ENCODE assay signal across 13 cellular contexts in genomic region chr7:111329367-111330234, GRCh38.
A peak's percentile ranks its signal among the peaks of the same experiment; 100 is the strongest.
DNase-seq lines count a peak whose midpoint lies in the region; ATAC-seq and TF ChIP-seq lines count a peak whose summit lies in the region.
"Had no signal": no experiment of that assay in that cellular context is flagged by ENCODE, and none has a peak within 500 bp of the region (broad histone marks: within the 10 kb centered on the region; RNA-seq: fewer than 3 reads in every experiment).

No MANE protein-coding gene starts in this region.

- TF ChIP-seq CTCF in RWPE1 (conservative IDR thresholded peaks at IDR 0.05; ENCODE audit: low read depth), result peak; percentile 11; the same call in 1 of the 2 replicates
- no peak for TF ChIP-seq CTCF in activated CD8-positive, alpha-beta T cell treated with anti-CD3 and anti-CD28 coated beads for 36 hours (IDR thresholded peaks at IDR 0.05)
- no peak for TF ChIP-seq CTCF in omental fat pad (IDR thresholded peaks at IDR 0.05)

- H3K4me3 Mint-ChIP-seq in activated CD8-positive, alpha-beta T cell treated with anti-CD3 and anti-CD28 coated beads for 36 hours, result no peak overlapping the region
- no peak overlapping the region for H3K4me3 Mint-ChIP-seq in stimulated activated naive CD8-positive, alpha-beta T cell treated with anti-CD3 and anti-CD28 coated beads, Interleukin-15, amount 100 ng/mL, for 72 hours
- H3K4me3 Mint-ChIP-seq: T-cell had no signal

- no peaks in the 10 kb centered on the region for H3K27me3 Mint-ChIP-seq in activated CD8-positive, alpha-beta T cell treated with anti-CD3 and anti-CD28 coated beads for 36 hours
- no peaks in the 10 kb centered on the region for H3K27me3 Mint-ChIP-seq in stimulated activated naive CD8-positive, alpha-beta T cell treated with anti-CD3 and anti-CD28 coated beads, Interleukin-15, amount 100 ng/mL, for 72 hours
- H3K27me3 Mint-ChIP-seq: T-cell had no signal

- peaks cover 6% of the 10 kb centered on the region for H3K36me3 Mint-ChIP-seq in activated CD8-positive, alpha-beta T cell treated with anti-CD3 and anti-CD28 coated beads for 36 hours (ENCODE audit: low read depth)

- H3K27ac Mint-ChIP-seq in activated CD8-positive, alpha-beta T cell treated with anti-CD3 and anti-CD28 coated beads for 36 hours, result no peak overlapping the region
- H3K27ac Mint-ChIP-seq in stimulated activated naive CD8-positive, alpha-beta T cell treated with anti-CD3 and anti-CD28 coated beads, Interleukin-15, amount 100 ng/mL, for 72 hours, result no peak overlapping the region
- H3K27ac Mint-ChIP-seq: T-cell had no signal

- H2BK5ac ChIP-seq in mesendoderm (ENCODE audit: low read length), result no peak overlapping the region

- H3K4me3 ChIP-seq in mesendoderm (ENCODE audit: low read length), result no peak overlapping the region

- H3K4me2 ChIP-seq in mesendoderm (ENCODE audit: low read length), result no peak overlapping the region

- H3K9me3 Mint-ChIP-seq in activated CD8-positive, alpha-beta T cell treated with anti-CD3 and anti-CD28 coated beads for 36 hours, result peaks cover 5% of the 10 kb centered on the region
- H3K9me3 Mint-ChIP-seq in stimulated activated naive CD8-positive, alpha-beta T cell treated with anti-CD3 and anti-CD28 coated beads, Interleukin-15, amount 100 ng/mL, for 72 hours, result peaks cover 0 to 9% of the 10 kb centered on the region in 2 donors
- H3K9me3 Mint-ChIP-seq: T-cell had no signal

- intact Hi-C loops in activated CD8-positive, alpha-beta T cell treated with anti-CD3 and anti-CD28 coated beads for 36 hours (cut with micrococcal nuclease), result no loop called here

- H2BK120ac ChIP-seq in mesendoderm (ENCODE audit: low read depth, low read length), result no peak overlapping the region

- CTCF ChIA-PET in RWPE1 (lab: Yijun Ruan, JAX), result interaction anchor here (0.6 to 0.8 kb wide), 4 partner anchors 150 to 987 kb away, joined by 3 to 6 read pairs (median 3); no protein-coding TSS in a partner anchor
- CTCF ChIA-PET in activated CD8-positive, alpha-beta T cell treated with anti-CD3 and anti-CD28 coated beads for 36 hours (lab: Charles Lee), result no interaction called here

- H3K79me1 ChIP-seq in mesendoderm (ENCODE audit: low read length), result no peaks in the 10 kb centered on the region

- no peak overlapping the region for H3K18ac ChIP-seq in mesendoderm (ENCODE audit: low read length)

- peak; percentile 1 for DNase-seq in RWPE1 (ENCODE audit: low spot score)
- DNase-seq in mesendoderm, result peak; percentile 2
- DNase-seq in activated CD8-positive, alpha-beta T cell treated with anti-CD3 and anti-CD28 coated beads for 36 hours, result no peak
- no peak for DNase-seq in stimulated activated naive CD8-positive, alpha-beta T cell treated with anti-CD3 and anti-CD28 coated beads, Interleukin-15, amount 100 ng/mL, for 72 hours
- DNase-seq in omental fat pad (ENCODE audit: low spot score), result no peak
- DNase-seq: activated T-cell treated with anti-CD3 and anti-CD28 coated beads, Interleukin-2, amount 50 U/mL, for 1 hour; GF-D8; NCI-H187; stimulated activated naive CD4-positive, alpha-beta T cell; T-cell had no signal

- no peak overlapping the region for H2AK5ac ChIP-seq in mesendoderm (ENCODE audit: low read length)

- POLR2A ChIA-PET in RWPE1 (lab: Yijun Ruan, JAX; ENCODE audit: low non-redundant PET), result no interaction called here
- POLR2A ChIA-PET in activated CD8-positive, alpha-beta T cell treated with anti-CD3 and anti-CD28 coated beads for 36 hours (lab: Charles Lee), result interaction anchor here (0.7 kb wide), 1 partner anchor 28 kb away, joined by 4 read pairs; no protein-coding TSS in a partner anchor

- H3K27ac ChIP-seq in RWPE1, result no peak overlapping the region
- no peak overlapping the region for H3K27ac ChIP-seq in mesendoderm (ENCODE audit: low read depth, low read length)

- no peaks in the 10 kb centered on the region for H3K36me3 ChIP-seq in mesendoderm (ENCODE audit: control insufficient read depth, insufficient read depth, low read length)

- no peak overlapping the region for H3K23ac ChIP-seq in mesendoderm (ENCODE audit: low read length)

- H2BK15ac ChIP-seq in mesendoderm (replicated peaks; ENCODE audit: low read depth), result no peak overlapping the region

- H3K4ac ChIP-seq in mesendoderm (ENCODE audit: low read depth, low read length), result no peak overlapping the region

- no CpG with 5 or more reads among the region's 5 CpGs for WGBS in mesendoderm (ENCODE audit: extremely low coverage, insufficient coverage, low lambda C conversion rate)

- ATAC-seq in GM18868 (IDR thresholded peaks at IDR 0.05; ENCODE audit: unreplicated experiment) (peak; percentile 72), HG02852 (IDR thresholded peaks at IDR 0.05; ENCODE audit: unreplicated experiment) (peak; percentile 42), omental fat pad (ENCODE audit: low FRiP score) (no peak), GM19351 (IDR thresholded peaks at IDR 0.05; ENCODE audit: unreplicated experiment) (no peak)
- ATAC-seq in activated CD8-positive, alpha-beta T cell treated with anti-CD3 and anti-CD28 coated beads for 36 hours, result no peak
- no peak for ATAC-seq in stimulated activated naive CD8-positive, alpha-beta T cell treated with anti-CD3 and anti-CD28 coated beads, Interleukin-15, amount 100 ng/mL, for 72 hours
- ATAC-seq: T-cell had no signal

- H4K8ac ChIP-seq in mesendoderm (ENCODE audit: low read depth, low read length), result no peak overlapping the region

- no peaks in the 10 kb centered on the region for H3K4me1 ChIP-seq in mesendoderm (ENCODE audit: control insufficient read depth, low read depth, low read length)

- H4K5ac ChIP-seq in mesendoderm (ENCODE audit: low read length), result no peak overlapping the region

- no peaks in the 10 kb centered on the region for H3K79me2 ChIP-seq in mesendoderm (ENCODE audit: control insufficient read depth, insufficient read depth, low read length)

- no peaks in the 10 kb centered on the region for H3K27me3 ChIP-seq in mesendoderm (ENCODE audit: insufficient read depth, low read length, poor library complexity)

- H3K4me1 Mint-ChIP-seq in activated CD8-positive, alpha-beta T cell treated with anti-CD3 and anti-CD28 coated beads for 36 hours (ENCODE audit: low read depth), result peaks cover 11% of the 10 kb centered on the region
- H3K4me1 Mint-ChIP-seq in stimulated activated naive CD8-positive, alpha-beta T cell treated with anti-CD3 and anti-CD28 coated beads, Interleukin-15, amount 100 ng/mL, for 72 hours, result peaks cover 12% of the 10 kb centered on the region

- no peak overlapping the region for H3K56ac ChIP-seq in mesendoderm (ENCODE audit: low read length)

- H3K9ac ChIP-seq in mesendoderm (ENCODE audit: low read length), result no peak overlapping the region

Comparison
In these comparisons a context has a peak if more than half of its experiments do, and no peak if none do; other contexts are left out.
1. ATAC-seq: peak in GM18868 (single experiment) and HG02852 (single experiment); none in activated CD8-positive, alpha-beta T cell treated with anti-CD3 and anti-CD28 coated beads for 36 hours (single experiment), stimulated activated naive CD8-positive, alpha-beta T cell treated with anti-CD3 and anti-CD28 coated beads, Interleukin-15, amount 100 ng/mL, for 72 hours (single experiment), omental fat pad (single experiment) and GM19351 (single experiment).
2. DNase-seq: peak in RWPE1 (single experiment) and mesendoderm (single experiment); none in activated CD8-positive, alpha-beta T cell treated with anti-CD3 and anti-CD28 coated beads for 36 hours (single experiment), stimulated activated naive CD8-positive, alpha-beta T cell treated with anti-CD3 and anti-CD28 coated beads, Interleukin-15, amount 100 ng/mL, for 72 hours (0 of 2) and omental fat pad (single experiment).